12 cellular contexts compared by ENCODE assay signal in genomic region chr7:152030561-152030960, GRCh38.
"Had no signal": no experiment of that assay in that cellular context is flagged by ENCODE, and none has a peak within 500 bp of the region (broad histone marks: within the 10 kb centered on the region; RNA-seq: fewer than 3 reads in every experiment).

No MANE protein-coding gene starts in this region.

- H3K27ac ChIP-seq: esophagus squamous epithelium, sigmoid colon, upper lobe of left lung had no signal

- H3K4me3 ChIP-seq: esophagus squamous epithelium, lung, sigmoid colon, upper lobe of left lung had no signal

- H3K4me2 ChIP-seq: SK-N-SH had no signal

- ATAC-seq: left colon, T-helper 17 cell had no signal

- H3K27me3 Mint-ChIP-seq: activated T-cell treated with anti-CD3 and anti-CD28 coated beads, Interleukin-2, amount 50 U/mL, for 24 hours; T-helper 17 cell had no signal

- H3K27ac Mint-ChIP-seq: activated T-cell treated with anti-CD3 and anti-CD28 coated beads, Interleukin-2, amount 50 U/mL, for 24 hours; nephron had no signal

- DNase-seq: activated CD4-positive, alpha-beta T cell treated with anti-CD3 and anti-CD28 coated beads, Interleukin-2, amount 50 U/mL, for 1 hour; activated naive CD4-positive, alpha-beta T cell treated with Interleukin-2 at 50 U/mL for 16 hours; activated T-cell treated with anti-CD3 and anti-CD28 coated beads, Interleukin-2, amount 50 U/mL, for 24 hours; esophagus squamous epithelium; SK-N-SH; stimulated activated naive CD4-positive, alpha-beta T cell; T-helper 17 cell had no signal

- H3K9me3 ChIP-seq: sigmoid colon, SK-N-SH, upper lobe of left lung had no signal

- H3K27me3 ChIP-seq: esophagus squamous epithelium, sigmoid colon, upper lobe of left lung had no signal

- H3K4me3 Mint-ChIP-seq: activated T-cell treated with anti-CD3 and anti-CD28 coated beads, Interleukin-2, amount 50 U/mL, for 24 hours; nephron; T-helper 17 cell had no signal

- H3K9ac ChIP-seq: SK-N-SH had no signal
